In the genomic region with DNA sequence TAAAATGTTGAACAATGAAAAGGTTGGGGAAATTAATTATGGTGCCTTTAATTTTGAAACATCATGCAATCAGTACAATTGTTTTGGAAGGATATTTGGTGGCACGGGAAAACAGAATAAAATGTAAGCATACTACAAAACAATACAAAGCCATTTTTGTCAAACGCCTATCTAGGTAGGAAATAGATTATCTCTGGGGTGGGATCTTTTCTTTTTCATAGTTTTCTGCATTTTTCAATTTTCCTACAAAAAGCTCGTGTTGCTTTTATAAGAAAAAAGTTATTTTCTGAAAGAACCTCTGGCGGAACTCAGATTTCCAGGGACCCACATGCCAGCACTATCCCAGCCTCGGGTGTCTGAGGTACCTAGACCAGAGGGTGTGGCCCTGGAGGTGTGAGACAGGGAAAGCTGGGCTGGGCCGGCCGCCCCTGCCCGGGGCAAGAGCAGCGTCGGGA, we compare ENCODE assay signal across 8 cellular contexts. TPM values are rescaled to one million over a fixed set of nuclear protein-coding genes. Genes with fewer than 3 reads are reported as not detected.
DNase-seq lines count a peak whose midpoint lies in the region; ATAC-seq lines count a peak whose summit lies in the region.

No MANE protein-coding gene starts in this region.

- H3K9me3 Mint-ChIP-seq in activated naive CD8-positive, alpha-beta T cell treated with anti-CD3 and anti-CD28 coated beads for 36 hours: no peaks in the 10 kb centered on the region
- H3K9me3 Mint-ChIP-seq in immature natural killer cell: no peaks in the 10 kb centered on the region

- ATAC-seq in GM21447 (IDR thresholded peaks at IDR 0.05; ENCODE audit: unreplicated experiment): no peak

- peak overlapping the region; percentile 88 for H3K4me3 Mint-ChIP-seq in activated naive CD8-positive, alpha-beta T cell treated with anti-CD3 and anti-CD28 coated beads for 36 hours
- peak overlapping the region; percentile 81 to 95 (median 91) for H3K4me3 Mint-ChIP-seq in immature natural killer cell

- peak overlapping the region; percentile 88 for H3K27ac Mint-ChIP-seq in activated naive CD8-positive, alpha-beta T cell treated with anti-CD3 and anti-CD28 coated beads for 36 hours
- peak overlapping the region; percentile 52 to 85 (median 81) for H3K27ac Mint-ChIP-seq in immature natural killer cell

- H3K36me3 Mint-ChIP-seq in activated naive CD8-positive, alpha-beta T cell treated with anti-CD3 and anti-CD28 coated beads for 36 hours: no peaks in the 10 kb centered on the region
- H3K36me3 Mint-ChIP-seq in immature natural killer cell: no peaks in the 10 kb centered on the region

- H3K27me3 Mint-ChIP-seq in activated naive CD8-positive, alpha-beta T cell treated with anti-CD3 and anti-CD28 coated beads for 36 hours: no peaks in the 10 kb centered on the region
- H3K27me3 Mint-ChIP-seq in immature natural killer cell (ENCODE audit: low read depth in 3 of 3): peaks cover 4 to 6% (median 6%) of the 10 kb centered on the region in 3 donors

- H3K9ac ChIP-seq in stomach smooth muscle (ENCODE audit: low read length in 2 of 2): peak overlapping the region; percentile 70 to 85

- peaks cover 34% of the 10 kb centered on the region for H3K4me1 Mint-ChIP-seq in activated naive CD8-positive, alpha-beta T cell treated with anti-CD3 and anti-CD28 coated beads for 36 hours
- peaks cover 37 to 40% of the 10 kb centered on the region in 2 donors for H3K4me1 Mint-ChIP-seq in immature natural killer cell

- peak overlapping the region; percentile 72 to 85 for H3K4me3 ChIP-seq in stomach smooth muscle (ENCODE audit: low read length in 2 of 2)

- DNase-seq in NCI-H526 treated with DMSO at 0.1 percent for 48 hours (lab: John Stamatoyannopoulos, UW) (peak; percentile 73), NCI-H526 (lab: John Stamatoyannopoulos, UW) (no peak), immature natural killer cell (no peak), OCI-M1 (lab: John Stamatoyannopoulos, UW) (no peak), KG1 (lab: John Stamatoyannopoulos, UW) (no peak)
- no peak for DNase-seq in activated naive CD8-positive, alpha-beta T cell treated with anti-CD3 and anti-CD28 coated beads for 36 hours

- no peaks in the 10 kb centered on the region for H3K9me3 ChIP-seq in stomach smooth muscle (ENCODE audit: control insufficient read depth in 2 of 2, low read length in 2 of 2)

- H3K27ac ChIP-seq in stomach smooth muscle (ENCODE audit: low read length): peak overlapping the region; percentile 60

- H3K36me3 ChIP-seq in stomach smooth muscle (ENCODE audit: control insufficient read depth in 2 of 2, insufficient read depth in 2 of 2, low read length in 2 of 2): no peaks in the 10 kb centered on the region

- H3K27me3 ChIP-seq in stomach smooth muscle (ENCODE audit: control insufficient read depth in 1 of 2, insufficient read depth in 2 of 2, low read length in 2 of 2): no peaks in the 10 kb centered on the region

- peaks cover 13% of the 10 kb centered on the region for H3K4me1 ChIP-seq in stomach smooth muscle (ENCODE audit: control insufficient read depth, insufficient read depth, low read length)

RNA-seq across cellular contexts. Expression of a gene that starts 1.0 kb away (rescaled TPM):
- 10 to 100 TPM; 20.1 to 20.8 TPM for total RNA-seq in activated naive CD8-positive, alpha-beta T cell treated with anti-CD3 and anti-CD28 coated beads for 36 hours
- 10 to 100 TPM; 21.4 to 40.4 (median 31.9) TPM for polyA plus RNA-seq in immature natural killer cell

RNA-seq across cellular contexts. Expression of a gene that starts 20.6 kb away (rescaled TPM):
- total RNA-seq in activated naive CD8-positive, alpha-beta T cell treated with anti-CD3 and anti-CD28 coated beads for 36 hours: 10 to 100 TPM; 38.3 to 39.6 TPM
- polyA plus RNA-seq in immature natural killer cell: 10 to 100 TPM; 10.9 to 19.9 (median 19.6) TPM
